Comparison of ENCODE assay signal across 1 cellular context in the genomic region with DNA sequence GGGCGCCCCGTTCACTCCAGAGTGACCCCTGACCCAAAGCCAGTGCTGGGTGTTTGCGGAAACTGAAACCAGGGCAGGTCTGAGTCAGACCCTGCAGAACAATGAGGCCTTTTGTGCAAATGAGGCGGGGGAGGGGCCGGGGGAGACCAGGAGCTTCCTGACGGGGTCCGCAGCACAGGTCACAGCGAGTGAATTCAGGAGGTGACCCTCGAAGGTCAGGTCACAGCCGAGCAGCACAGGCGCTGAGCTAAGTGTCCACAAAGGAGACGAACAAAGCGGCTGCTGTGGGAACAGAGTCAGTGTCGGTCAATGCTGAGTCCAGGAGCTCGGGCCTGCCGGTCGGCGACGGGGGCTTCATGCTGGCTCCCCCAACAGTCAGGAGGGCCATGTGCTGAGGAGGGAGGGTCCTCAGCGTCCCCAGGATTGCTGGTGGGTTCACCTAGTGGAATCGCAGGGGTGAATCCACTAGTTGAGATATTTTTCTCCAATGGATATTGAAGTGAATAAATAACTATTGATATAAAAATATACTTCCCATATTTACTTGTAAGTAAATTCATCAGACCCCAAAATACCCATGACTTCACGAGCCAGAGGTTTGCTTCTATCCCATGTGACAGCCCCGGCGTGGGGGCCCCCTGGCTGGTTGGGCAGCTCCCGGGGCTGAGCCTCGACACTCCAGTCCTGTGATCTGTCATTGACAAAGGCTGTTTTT.
TF ChIP-seq lines count a peak whose summit lies in the region.

No MANE protein-coding gene starts in this region.

TF ChIP-seq in HepG2, 621 proteins besides CTCF, POLR2A, EP300 and RAD21 (continued from another document and continues in another):
- TF ChIP-seq, protein P1, sequence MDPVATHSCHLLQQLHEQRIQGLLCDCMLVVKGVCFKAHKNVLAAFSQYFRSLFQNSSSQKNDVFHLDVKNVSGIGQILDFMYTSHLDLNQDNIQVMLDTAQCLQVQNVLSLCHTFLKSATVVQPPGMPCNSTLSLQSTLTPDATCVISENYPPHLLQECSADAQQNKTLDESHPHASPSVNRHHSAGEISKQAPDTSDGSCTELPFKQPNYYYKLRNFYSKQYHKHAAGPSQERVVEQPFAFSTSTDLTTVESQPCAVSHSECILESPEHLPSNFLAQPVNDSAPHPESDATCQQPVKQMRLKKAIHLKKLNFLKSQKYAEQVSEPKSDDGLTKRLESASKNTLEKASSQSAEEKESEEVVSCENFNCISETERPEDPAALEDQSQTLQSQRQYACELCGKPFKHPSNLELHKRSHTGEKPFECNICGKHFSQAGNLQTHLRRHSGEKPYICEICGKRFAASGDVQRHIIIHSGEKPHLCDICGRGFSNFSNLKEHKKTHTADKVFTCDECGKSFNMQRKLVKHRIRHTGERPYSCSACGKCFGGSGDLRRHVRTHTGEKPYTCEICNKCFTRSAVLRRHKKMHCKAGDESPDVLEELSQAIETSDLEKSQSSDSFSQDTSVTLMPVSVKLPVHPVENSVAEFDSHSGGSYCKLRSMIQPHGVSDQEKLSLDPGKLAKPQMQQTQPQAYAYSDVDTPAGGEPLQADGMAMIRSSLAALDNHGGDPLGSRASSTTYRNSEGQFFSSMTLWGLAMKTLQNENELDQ (CRISPR knock-in tag; IDR thresholded peaks at IDR 0.05; ENCODE audit: borderline replicate concordance): no peak
- TF ChIP-seq RBM39 (IDR thresholded peaks at IDR 0.05; ENCODE audit: low read depth, low read length, poor library complexity, severe bottlenecking) (no peak), BCL6 (CRISPR knock-in tag; IDR thresholded peaks at IDR 0.05) (peak; percentile 89), ZNF883 (CRISPR knock-in tag; IDR thresholded peaks at IDR 0.05; ENCODE audit: not compliant biosample characterization) (no peak), NR2C2 (CRISPR knock-in tag; IDR thresholded peaks at IDR 0.05; ENCODE audit: borderline replicate concordance) (peak; percentile 97), NR1H2 (CRISPR knock-in tag; IDR thresholded peaks at IDR 0.05; ENCODE audit: borderline replicate concordance, low read depth) (peak; percentile 82; the same call in 1 of the 2 replicates), PLRG1 (conservative IDR thresholded peaks at IDR 0.05) (no peak), ZKSCAN5 (CRISPR knock-in tag; IDR thresholded peaks at IDR 0.05) (peak; percentile 82; the same call in 1 of the 2 replicates), ARID2 (CRISPR knock-in tag; IDR thresholded peaks at IDR 0.05; ENCODE audit: borderline replicate concordance) (peak; percentile 57; the same call in 1 of the 2 replicates), ZNF788 (CRISPR knock-in tag; IDR thresholded peaks at IDR 0.05; ENCODE audit: borderline replicate concordance) (peak; percentile 84; the same call in 1 of the 2 replicates), MAZ (IDR thresholded peaks at IDR 0.05; ENCODE audit: borderline replicate concordance, low read depth, low read length) (peak; percentile 54; the same call in 1 of the 2 replicates), MAZ (CRISPR knock-in tag; IDR thresholded peaks at IDR 0.05; ENCODE audit: low read depth) (peak; percentile 59; the same call in 1 of the 2 replicates), MYC (CRISPR knock-in tag; IDR thresholded peaks at IDR 0.05; ENCODE audit: borderline replicate concordance) (peak; percentile 86), SSRP1 (CRISPR knock-in tag; IDR thresholded peaks at IDR 0.05) (peak; percentile 13; the same call in 1 of the 2 replicates), PCBP1 (IDR thresholded peaks at IDR 0.05; ENCODE audit: borderline replicate concordance, low read depth, low read length) (0 out of 2 replicates have a peak, but pooled peaks have one; percentile 59), YY1 (IDR thresholded peaks at IDR 0.05; ENCODE audit: insufficient read depth, insufficient replicate concordance, low read depth, low read length) (peak; percentile 10), HNRNPUL1 (IDR thresholded peaks at IDR 0.05; ENCODE audit: low read depth, low read length) (no peak), ZNF556 (CRISPR knock-in tag; IDR thresholded peaks at IDR 0.05; ENCODE audit: borderline replicate concordance) (peak; percentile 96), MEIS2 (CRISPR knock-in tag; IDR thresholded peaks at IDR 0.05) (peak; percentile 97), CBFB (CRISPR knock-in tag; IDR thresholded peaks at IDR 0.05) (no peak), LCORL (IDR thresholded peaks at IDR 0.05) (no peak), LCORL (CRISPR knock-in tag; IDR thresholded peaks at IDR 0.05) (peak; percentile 93), TARDBP (CRISPR knock-in tag; IDR thresholded peaks at IDR 0.05) (peak; percentile 85), ZNF510 (CRISPR knock-in tag; IDR thresholded peaks at IDR 0.05; ENCODE audit: low read depth) (no peak; the same call in 1 of the 2 replicates), CENPT (CRISPR knock-in tag; IDR thresholded peaks at IDR 0.05; ENCODE audit: low read depth) (no peak), YEATS4 (CRISPR knock-in tag; IDR thresholded peaks at IDR 0.05; ENCODE audit: borderline replicate concordance) (peak; percentile 88), ZNF546 (CRISPR knock-in tag; conservative IDR thresholded peaks at IDR 0.05) (no peak), ZNF569 (CRISPR knock-in tag; IDR thresholded peaks at IDR 0.05; ENCODE audit: borderline replicate concordance) (no peak), KAT7 (CRISPR knock-in tag; IDR thresholded peaks at IDR 0.05; ENCODE audit: borderline replicate concordance) (peak; percentile 76; the same call in 1 of the 2 replicates), REL (CRISPR knock-in tag; conservative IDR thresholded peaks at IDR 0.05) (0 out of 2 replicates have a peak, but pooled peaks have one; percentile 55), SRSF1 (optimal IDR thresholded peaks at IDR 0.05; ENCODE audit: low read depth, low read length) (peak; percentile 42), NCOA1 (CRISPR knock-in tag; IDR thresholded peaks at IDR 0.05) (0 out of 2 replicates have a peak, but pooled peaks have one; percentile 48), RFX5 (IDR thresholded peaks at IDR 0.05; ENCODE audit: low read depth, low read length) (no peak), ZNF382 (CRISPR knock-in tag; IDR thresholded peaks at IDR 0.05; ENCODE audit: borderline replicate concordance) (no peak)
- TF ChIP-seq, protein P2, sequence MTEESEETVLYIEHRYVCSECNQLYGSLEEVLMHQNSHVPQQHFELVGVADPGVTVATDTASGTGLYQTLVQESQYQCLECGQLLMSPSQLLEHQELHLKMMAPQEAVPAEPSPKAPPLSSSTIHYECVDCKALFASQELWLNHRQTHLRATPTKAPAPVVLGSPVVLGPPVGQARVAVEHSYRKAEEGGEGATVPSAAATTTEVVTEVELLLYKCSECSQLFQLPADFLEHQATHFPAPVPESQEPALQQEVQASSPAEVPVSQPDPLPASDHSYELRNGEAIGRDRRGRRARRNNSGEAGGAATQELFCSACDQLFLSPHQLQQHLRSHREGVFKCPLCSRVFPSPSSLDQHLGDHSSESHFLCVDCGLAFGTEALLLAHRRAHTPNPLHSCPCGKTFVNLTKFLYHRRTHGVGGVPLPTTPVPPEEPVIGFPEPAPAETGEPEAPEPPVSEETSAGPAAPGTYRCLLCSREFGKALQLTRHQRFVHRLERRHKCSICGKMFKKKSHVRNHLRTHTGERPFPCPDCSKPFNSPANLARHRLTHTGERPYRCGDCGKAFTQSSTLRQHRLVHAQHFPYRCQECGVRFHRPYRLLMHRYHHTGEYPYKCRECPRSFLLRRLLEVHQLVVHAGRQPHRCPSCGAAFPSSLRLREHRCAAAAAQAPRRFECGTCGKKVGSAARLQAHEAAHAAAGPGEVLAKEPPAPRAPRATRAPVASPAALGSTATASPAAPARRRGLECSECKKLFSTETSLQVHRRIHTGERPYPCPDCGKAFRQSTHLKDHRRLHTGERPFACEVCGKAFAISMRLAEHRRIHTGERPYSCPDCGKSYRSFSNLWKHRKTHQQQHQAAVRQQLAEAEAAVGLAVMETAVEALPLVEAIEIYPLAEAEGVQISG (CRISPR knock-in tag; IDR thresholded peaks at IDR 0.05): peak; percentile 84
- TF ChIP-seq, protein P3, sequence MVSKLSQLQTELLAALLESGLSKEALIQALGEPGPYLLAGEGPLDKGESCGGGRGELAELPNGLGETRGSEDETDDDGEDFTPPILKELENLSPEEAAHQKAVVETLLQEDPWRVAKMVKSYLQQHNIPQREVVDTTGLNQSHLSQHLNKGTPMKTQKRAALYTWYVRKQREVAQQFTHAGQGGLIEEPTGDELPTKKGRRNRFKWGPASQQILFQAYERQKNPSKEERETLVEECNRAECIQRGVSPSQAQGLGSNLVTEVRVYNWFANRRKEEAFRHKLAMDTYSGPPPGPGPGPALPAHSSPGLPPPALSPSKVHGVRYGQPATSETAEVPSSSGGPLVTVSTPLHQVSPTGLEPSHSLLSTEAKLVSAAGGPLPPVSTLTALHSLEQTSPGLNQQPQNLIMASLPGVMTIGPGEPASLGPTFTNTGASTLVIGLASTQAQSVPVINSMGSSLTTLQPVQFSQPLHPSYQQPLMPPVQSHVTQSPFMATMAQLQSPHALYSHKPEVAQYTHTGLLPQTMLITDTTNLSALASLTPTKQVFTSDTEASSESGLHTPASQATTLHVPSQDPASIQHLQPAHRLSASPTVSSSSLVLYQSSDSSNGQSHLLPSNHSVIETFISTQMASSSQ (IDR thresholded peaks at IDR 0.05; ENCODE audit: low read depth): peak; percentile 61; the same call in 1 of the 2 replicates
- TF ChIP-seq, protein P3 (CRISPR knock-in tag; IDR thresholded peaks at IDR 0.05; ENCODE audit: borderline replicate concordance): peak; percentile 84; the same call in 1 of the 2 replicates
- TF ChIP-seq, protein P4, sequence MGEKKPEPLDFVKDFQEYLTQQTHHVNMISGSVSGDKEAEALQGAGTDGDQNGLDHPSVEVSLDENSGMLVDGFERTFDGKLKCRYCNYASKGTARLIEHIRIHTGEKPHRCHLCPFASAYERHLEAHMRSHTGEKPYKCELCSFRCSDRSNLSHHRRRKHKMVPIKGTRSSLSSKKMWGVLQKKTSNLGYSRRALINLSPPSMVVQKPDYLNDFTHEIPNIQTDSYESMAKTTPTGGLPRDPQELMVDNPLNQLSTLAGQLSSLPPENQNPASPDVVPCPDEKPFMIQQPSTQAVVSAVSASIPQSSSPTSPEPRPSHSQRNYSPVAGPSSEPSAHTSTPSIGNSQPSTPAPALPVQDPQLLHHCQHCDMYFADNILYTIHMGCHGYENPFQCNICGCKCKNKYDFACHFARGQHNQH (CRISPR knock-in tag; IDR thresholded peaks at IDR 0.05): peak; percentile 93
- TF ChIP-seq, protein P5, sequence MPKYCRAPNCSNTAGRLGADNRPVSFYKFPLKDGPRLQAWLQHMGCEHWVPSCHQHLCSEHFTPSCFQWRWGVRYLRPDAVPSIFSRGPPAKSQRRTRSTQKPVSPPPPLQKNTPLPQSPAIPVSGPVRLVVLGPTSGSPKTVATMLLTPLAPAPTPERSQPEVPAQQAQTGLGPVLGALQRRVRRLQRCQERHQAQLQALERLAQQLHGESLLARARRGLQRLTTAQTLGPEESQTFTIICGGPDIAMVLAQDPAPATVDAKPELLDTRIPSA (CRISPR knock-in tag; IDR thresholded peaks at IDR 0.05; ENCODE audit: borderline replicate concordance): no peak
- TF ChIP-seq, protein P6, sequence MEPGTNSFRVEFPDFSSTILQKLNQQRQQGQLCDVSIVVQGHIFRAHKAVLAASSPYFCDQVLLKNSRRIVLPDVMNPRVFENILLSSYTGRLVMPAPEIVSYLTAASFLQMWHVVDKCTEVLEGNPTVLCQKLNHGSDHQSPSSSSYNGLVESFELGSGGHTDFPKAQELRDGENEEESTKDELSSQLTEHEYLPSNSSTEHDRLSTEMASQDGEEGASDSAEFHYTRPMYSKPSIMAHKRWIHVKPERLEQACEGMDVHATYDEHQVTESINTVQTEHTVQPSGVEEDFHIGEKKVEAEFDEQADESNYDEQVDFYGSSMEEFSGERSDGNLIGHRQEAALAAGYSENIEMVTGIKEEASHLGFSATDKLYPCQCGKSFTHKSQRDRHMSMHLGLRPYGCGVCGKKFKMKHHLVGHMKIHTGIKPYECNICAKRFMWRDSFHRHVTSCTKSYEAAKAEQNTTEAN (CRISPR knock-in tag; conservative IDR thresholded peaks at IDR 0.05): no peak
- TF ChIP-seq, protein P7, sequence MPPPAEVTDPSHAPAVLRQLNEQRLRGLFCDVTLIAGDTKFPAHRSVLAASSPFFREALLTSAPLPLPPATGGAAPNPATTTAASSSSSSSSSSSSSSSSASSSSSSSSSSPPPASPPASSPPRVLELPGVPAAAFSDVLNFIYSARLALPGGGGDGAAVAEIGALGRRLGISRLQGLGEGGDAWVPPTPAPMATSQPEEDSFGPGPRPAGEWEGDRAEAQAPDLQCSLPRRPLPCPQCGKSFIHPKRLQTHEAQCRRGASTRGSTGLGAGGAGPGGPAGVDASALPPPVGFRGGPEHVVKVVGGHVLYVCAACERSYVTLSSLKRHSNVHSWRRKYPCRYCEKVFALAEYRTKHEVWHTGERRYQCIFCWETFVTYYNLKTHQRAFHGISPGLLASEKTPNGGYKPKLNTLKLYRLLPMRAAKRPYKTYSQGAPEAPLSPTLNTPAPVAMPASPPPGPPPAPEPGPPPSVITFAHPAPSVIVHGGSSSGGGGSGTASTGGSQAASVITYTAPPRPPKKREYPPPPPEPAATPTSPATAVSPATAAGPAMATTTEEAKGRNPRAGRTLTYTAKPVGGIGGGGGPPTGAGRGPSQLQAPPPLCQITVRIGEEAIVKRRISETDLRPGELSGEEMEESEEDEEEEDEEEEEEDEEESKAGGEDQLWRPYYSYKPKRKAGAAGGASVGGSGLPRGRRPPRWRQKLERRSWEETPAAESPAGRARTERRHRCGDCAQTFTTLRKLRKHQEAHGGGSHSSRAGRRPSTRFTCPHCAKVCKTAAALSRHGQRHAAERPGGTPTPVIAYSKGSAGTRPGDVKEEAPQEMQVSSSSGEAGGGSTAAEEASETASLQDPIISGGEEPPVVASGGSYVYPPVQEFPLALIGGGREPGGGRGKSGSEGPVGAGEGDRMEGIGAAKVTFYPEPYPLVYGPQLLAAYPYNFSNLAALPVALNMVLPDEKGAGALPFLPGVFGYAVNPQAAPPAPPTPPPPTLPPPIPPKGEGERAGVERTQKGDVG (CRISPR knock-in tag; IDR thresholded peaks at IDR 0.05; ENCODE audit: borderline replicate concordance): peak; percentile 12; the same call in 1 of the 2 replicates
- TF ChIP-seq, protein P8, sequence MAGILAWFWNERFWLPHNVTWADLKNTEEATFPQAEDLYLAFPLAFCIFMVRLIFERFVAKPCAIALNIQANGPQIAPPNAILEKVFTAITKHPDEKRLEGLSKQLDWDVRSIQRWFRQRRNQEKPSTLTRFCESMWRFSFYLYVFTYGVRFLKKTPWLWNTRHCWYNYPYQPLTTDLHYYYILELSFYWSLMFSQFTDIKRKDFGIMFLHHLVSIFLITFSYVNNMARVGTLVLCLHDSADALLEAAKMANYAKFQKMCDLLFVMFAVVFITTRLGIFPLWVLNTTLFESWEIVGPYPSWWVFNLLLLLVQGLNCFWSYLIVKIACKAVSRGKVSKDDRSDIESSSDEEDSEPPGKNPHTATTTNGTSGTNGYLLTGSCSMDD (CRISPR knock-in tag; IDR thresholded peaks at IDR 0.05): no peak
